Comparison of ENCODE assay signal across 16 cellular contexts in the genomic region with DNA sequence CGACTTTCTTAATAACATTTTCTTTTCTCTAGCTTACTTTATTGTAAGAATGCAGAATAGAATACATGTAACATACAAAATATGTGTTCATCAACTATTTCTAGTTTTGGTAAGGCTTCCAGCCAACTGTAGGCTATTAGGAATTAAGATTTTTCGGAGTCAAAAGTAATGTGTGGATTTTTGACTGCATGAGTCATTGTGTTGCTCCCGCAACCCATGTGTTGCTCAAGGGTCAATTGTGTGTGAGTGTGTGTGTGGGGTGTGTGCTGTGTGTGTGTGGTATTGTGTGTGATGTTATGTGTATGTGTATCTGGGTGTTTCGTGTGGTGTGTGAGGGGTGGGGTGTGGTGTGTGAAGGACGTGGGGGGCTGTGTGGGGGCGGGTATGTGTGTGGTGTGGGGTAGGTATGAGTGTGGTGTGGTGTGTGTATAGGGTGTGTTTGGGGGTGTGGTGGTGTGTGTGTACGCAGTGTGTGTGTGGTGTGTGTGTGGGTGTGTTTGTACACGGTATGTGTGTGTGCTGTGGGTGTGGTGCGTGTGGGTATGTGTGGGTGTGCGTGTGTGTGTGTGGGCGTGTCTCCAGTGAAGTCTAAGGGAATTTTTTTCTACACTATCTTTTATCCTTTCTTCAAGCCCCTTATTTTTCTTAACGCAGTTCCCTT.
DNase-seq lines count a peak whose midpoint lies in the region; ATAC-seq and TF ChIP-seq lines count a peak whose summit lies in the region.
"Had no signal": no experiment of that assay in that cellular context is flagged by ENCODE, and none has a peak within 500 bp of the region (broad histone marks: within the 10 kb centered on the region; RNA-seq: fewer than 3 reads in every experiment).

No MANE protein-coding gene starts in this region.

- ATAC-seq in naive thymus-derived CD4-positive, alpha-beta T cell: peak; percentile 14
- ATAC-seq in GM19467 (IDR thresholded peaks at IDR 0.05; ENCODE audit: unreplicated experiment) (no peak), left ventricle myocardium superior (no peak)
- ATAC-seq: HCT116, psoas muscle, T-helper 17 cell had no signal

- CTCF ChIA-PET in naive thymus-derived CD4-positive, alpha-beta T cell (lab: Charles Lee): no interaction called here

- H3K36me3 ChIP-seq in GM23248 (ENCODE audit: low read depth) (peaks cover 16% of the 10 kb centered on the region), MG63 (no peaks in the 10 kb centered on the region; the same call in 1 of the 2 replicates)
- peaks cover 3 to 25% (median 3%) of the 10 kb centered on the region in 3 experiments for H3K36me3 ChIP-seq in naive thymus-derived CD4-positive, alpha-beta T cell (ENCODE audit: control insufficient read depth in 2 of 3, insufficient read depth in 3 of 3, low read length in 3 of 3)

- POLR2A ChIA-PET in naive thymus-derived CD4-positive, alpha-beta T cell (lab: Charles Lee): no interaction called here

- no peaks in the 10 kb centered on the region for H3K27me3 Mint-ChIP-seq in naive thymus-derived CD4-positive, alpha-beta T cell
- H3K27me3 Mint-ChIP-seq: T-helper 17 cell had no signal

- H3K27ac ChIP-seq in GM23248: no peak overlapping the region
- no peak overlapping the region for H3K27ac ChIP-seq in naive thymus-derived CD4-positive, alpha-beta T cell (ENCODE audit: low read depth, low read length)
- H3K27ac ChIP-seq: left ventricle myocardium inferior, psoas muscle had no signal

- H3K4me3 Mint-ChIP-seq in naive thymus-derived CD4-positive, alpha-beta T cell: no peak overlapping the region
- H3K4me3 Mint-ChIP-seq: T-helper 17 cell had no signal

- H3K9me2 ChIP-seq in GM23248 (ENCODE audit: insufficient read depth): no peaks in the 10 kb centered on the region

- H3F3A ChIP-seq in GM23248 (ENCODE audit: insufficient read depth): no peaks in the 10 kb centered on the region

- H3K4me2 ChIP-seq in GM23248 (ENCODE audit: unreplicated experiment): no peak overlapping the region

- H3K9me3 ChIP-seq in GM23248 (ENCODE audit: low read depth): no peaks in the 10 kb centered on the region
- no peaks in the 10 kb centered on the region for H3K9me3 ChIP-seq in naive thymus-derived CD4-positive, alpha-beta T cell (ENCODE audit: control insufficient read depth in 2 of 3, low read length in 3 of 3)
- no peaks in the 10 kb centered on the region for H3K9me3 ChIP-seq in MG63
- H3K9me3 ChIP-seq: left ventricle myocardium inferior, psoas muscle had no signal

- DNase-seq in AG08396 (ENCODE audit: low spot score) (peak; percentile 16), GM23248 (peak; percentile 60), cardiac fibroblast (ENCODE audit: low read depth in 2 of 2) (peak; percentile 56 to 73), NCI-H510A treated with DMSO at 0.1 percent for 48 hours (lab: John Stamatoyannopoulos, UW) (no peak), MG63 (no peak), left ventricle myocardium superior (no peak)
- no peak for DNase-seq in naive thymus-derived CD4-positive, alpha-beta T cell
- DNase-seq: activated CD4-positive, alpha-beta T cell treated with anti-CD3 and anti-CD28 coated beads for 1 hour; DMS153; left ventricle myocardium inferior; psoas muscle; Right ventricle myocardium superior; stimulated activated CD4-positive, alpha-beta T cell treated with anti-CD3 and anti-CD28 coated beads, Interleukin-15, amount 100 ng/mL, for 24 hours; T-helper 17 cell had no signal

- no peak for TF ChIP-seq CTCF in cardiac fibroblast (IDR thresholded peaks at IDR 0.05; ENCODE audit: low read depth, low read length)

- H3K4me1 Mint-ChIP-seq in naive thymus-derived CD4-positive, alpha-beta T cell: peaks cover 0 to 9% (median 3%) of the 10 kb centered on the region in 7 donors

- H4K20me1 ChIP-seq in GM23248 (ENCODE audit: insufficient read depth): no peaks in the 10 kb centered on the region

- H3K36me3 Mint-ChIP-seq in naive thymus-derived CD4-positive, alpha-beta T cell: peaks cover 5 to 67% (median 42%) of the 10 kb centered on the region in 5 donors

- WGBS in GM23248 (ENCODE audit: low coverage in 1 of 2, low lambda C conversion rate in 2 of 2, missing lambda C conversion rate in 2 of 2), 2 experiments: 83 to 85% methylated on average over 9 to 12 of the region's 12 CpGs

- intact Hi-C loops in naive thymus-derived CD4-positive, alpha-beta T cell (cut with micrococcal nuclease): no loop called here
- intact Hi-C loops in left ventricle myocardium superior (cut with micrococcal nuclease): loop anchor here (10.0 kb wide), 1 partner anchor 82 kb away; no protein-coding TSS in a partner anchor

- no peak overlapping the region for H3K9ac ChIP-seq in GM23248

- peak overlapping the region in 1 of 9 donors; percentile 75 for H3K27ac Mint-ChIP-seq in naive thymus-derived CD4-positive, alpha-beta T cell
- H3K27ac Mint-ChIP-seq: T-helper 17 cell had no signal

- H3K79me2 ChIP-seq in GM23248 (ENCODE audit: insufficient read depth): peaks cover 60% of the 10 kb centered on the region

- H2AFZ ChIP-seq in GM23248: no peak overlapping the region

- peaks cover 10% of the 10 kb centered on the region for H3K4me1 ChIP-seq in GM23248 (ENCODE audit: insufficient read depth)
- H3K4me1 ChIP-seq in naive thymus-derived CD4-positive, alpha-beta T cell (ENCODE audit: control insufficient read depth in 2 of 2, insufficient read depth in 2 of 2, low read length in 2 of 2): no peaks in the 10 kb centered on the region
- H3K4me1 ChIP-seq: psoas muscle had no signal

- H3K27me3 ChIP-seq in GM23248 (replicated peaks; ENCODE audit: insufficient read depth): no peaks in the 10 kb centered on the region
- H3K27me3 ChIP-seq in naive thymus-derived CD4-positive, alpha-beta T cell (ENCODE audit: control insufficient read depth in 2 of 2, insufficient read depth in 2 of 2, low read length in 2 of 2): no peaks in the 10 kb centered on the region
- no peaks in the 10 kb centered on the region for H3K27me3 ChIP-seq in MG63

- H3K9me3 Mint-ChIP-seq in naive thymus-derived CD4-positive, alpha-beta T cell: no peaks in the 10 kb centered on the region

- in situ Hi-C loops in GM23248 (cut with MboI): no loop called here

- H3K4me3 ChIP-seq in GM23248 (no peak overlapping the region), cardiac fibroblast (replicated peaks in 1 of 2; ENCODE audit: low read depth in 2 of 2, low read length in 2 of 2) (no peak overlapping the region), MG63 (no peak overlapping the region)
- no peak overlapping the region for H3K4me3 ChIP-seq in naive thymus-derived CD4-positive, alpha-beta T cell (ENCODE audit: low read length)
- H3K4me3 ChIP-seq: left ventricle myocardium inferior, psoas muscle had no signal

Comparison
In these comparisons a context has a peak if more than half of its experiments do, and no peak if none do; other contexts are left out.
1. DNase-seq: peak in AG08396 (single experiment), GM23248 (single experiment) and cardiac fibroblast (2 of 2); none in naive thymus-derived CD4-positive, alpha-beta T cell (0 of 9), NCI-H510A treated with DMSO at 0.1 percent for 48 hours (single experiment), MG63 (single experiment) and left ventricle myocardium superior (single experiment).